12 cellular contexts compared by ENCODE assay signal in genomic region chr2:160869411-160869810, GRCh38.
DNase-seq lines count a peak whose midpoint lies in the region; ATAC-seq, FAIRE-seq and TF ChIP-seq lines count a peak whose summit lies in the region.
"Had no signal": no experiment of that assay in that cellular context is flagged by ENCODE, and none has a peak within 500 bp of the region (broad histone marks: within the 10 kb centered on the region; RNA-seq: fewer than 3 reads in every experiment).

No MANE protein-coding gene starts in this region.

- H3K27me3 ChIP-seq in adipocyte (replicated peaks; ENCODE audit: control insufficient read depth, insufficient read depth, low read length) (no peaks in the 10 kb centered on the region), stomach (no peaks in the 10 kb centered on the region)
- H3K27me3 ChIP-seq: SJCRH30 had no signal

- peak overlapping the region in 3 of 5 donors; percentile 7 to 36 (median 25) for H3K27ac ChIP-seq in stomach
- H3K27ac ChIP-seq: SJCRH30 had no signal

- no peak for TF ChIP-seq POLR2A in H54 (IDR thresholded peaks at IDR 0.05; ENCODE audit: low read depth, low read length)
- no peak for TF ChIP-seq POLR2A in stomach (IDR thresholded peaks at IDR 0.05)

- H3K4me3 ChIP-seq in adipocyte (ENCODE audit: low read length) (peak overlapping the region; percentile 64), stomach (no peak overlapping the region)
- H3K4me3 ChIP-seq: SJCRH30 had no signal

- H3K4me1 ChIP-seq in adipocyte (ENCODE audit: control insufficient read depth, insufficient read depth, low read length) (peaks cover 33% of the 10 kb centered on the region), stomach (peaks cover 0 to 5% (median 0%) of the 10 kb centered on the region in 4 donors)

- H3K9ac ChIP-seq in adipocyte (ENCODE audit: low read length) = peak overlapping the region; percentile 78

- 34 to 75% (median 61%) methylated on average over 2 of the region's 2 CpGs for WGBS in stomach, 5 donors

- intact Hi-C loops in stomach (cut with DNase I; ENCODE audit: low total_unique reads) = no loop called here

- no peak for ATAC-seq in HG03442 (IDR thresholded peaks at IDR 0.05; ENCODE audit: unreplicated experiment)

- TF ChIP-seq CTCF in stomach (IDR thresholded peaks at IDR 0.05) = no peak

- H3K9me3 ChIP-seq in adipocyte (ENCODE audit: control insufficient read depth, low read length) (no peaks in the 10 kb centered on the region), stomach (no peaks in the 10 kb centered on the region)
- H3K9me3 ChIP-seq: SJCRH30 had no signal

- peak; percentile 80 for FAIRE-seq in H54 (lab: Jason Lieb, UNC)

- no peak for DNase-seq in H54 (ENCODE audit: insufficient read length, low spot score)
- peak; percentile 92 for DNase-seq in adipocyte (ENCODE audit: low read depth)
- peak; percentile 6 for DNase-seq in glomerular visceral epithelial cell (ENCODE audit: extremely low spot score)
- DNase-seq in stomach = no peak
- no peak for DNase-seq in activated CD8-positive, alpha-beta memory T cell treated with anti-CD3 and anti-CD28 coated beads for 24 hours
- DNase-seq in NCI-H1436 (lab: John Stamatoyannopoulos, UW) = no peak
- DNase-seq in effector CD8-positive, alpha-beta T cell (lab: John Stamatoyannopoulos, UW) = no peak
- DNase-seq: activated CD4-positive, alpha-beta memory T cell treated with anti-CD3 and anti-CD28 coated beads, Interleukin-2, amount 10 ng/mL, durations not matched to agents 7 days and 5 days; amygdala; NCI-H2171 treated with DMSO at 0.1 percent for 48 hours; SJCRH30 had no signal

- no peaks in the 10 kb centered on the region for H3K36me3 ChIP-seq in adipocyte (ENCODE audit: control insufficient read depth, insufficient read depth, low read length, severe bottlenecking)
- no peaks in the 10 kb centered on the region for H3K36me3 ChIP-seq in stomach
- H3K36me3 ChIP-seq: SJCRH30 had no signal

- no peak for TF ChIP-seq EP300 in stomach (IDR thresholded peaks at IDR 0.05)

Comparison
In these comparisons a context has a peak if more than half of its experiments do, and no peak if none do; other contexts are left out.
1. DNase-seq: peak in adipocyte (single experiment) and glomerular visceral epithelial cell (single experiment); none in H54 (single experiment), stomach (single experiment), activated CD8-positive, alpha-beta memory T cell treated with anti-CD3 and anti-CD28 coated beads for 24 hours (single experiment), NCI-H1436 (single experiment) and effector CD8-positive, alpha-beta T cell (single experiment).